ENCODE assay signal across 9 cellular contexts in genomic region chr6:144675231-144675861, GRCh38.
DNase-seq lines count a peak whose midpoint lies in the region; ATAC-seq and TF ChIP-seq lines count a peak whose summit lies in the region.
"Had no signal": no experiment of that assay in that cellular context is flagged by ENCODE, and none has a peak within 500 bp of the region (broad histone marks: within the 10 kb centered on the region; RNA-seq: fewer than 3 reads in every experiment).

No MANE protein-coding gene starts in this region.

- 27 to 70% methylated on average over 6 of the region's 6 CpGs for WGBS in sigmoid colon, 2 donors

- no peaks in the 10 kb centered on the region for H3K27me3 ChIP-seq in sigmoid colon

- peaks cover 3 to 11% (median 5%) of the 10 kb centered on the region in 4 donors for H3K9me3 ChIP-seq in sigmoid colon

- POLR2A ChIA-PET in RWPE1 (lab: Yijun Ruan, JAX; ENCODE audit: low non-redundant PET), result no interaction called here

- TF ChIP-seq POLR2A in sigmoid colon (IDR thresholded peaks at IDR 0.05), result no peak

- ATAC-seq in GM21381 (IDR thresholded peaks at IDR 0.05; ENCODE audit: unreplicated experiment) (no peak), HG03045 (IDR thresholded peaks at IDR 0.05; ENCODE audit: unreplicated experiment) (no peak)
- ATAC-seq: K562 had no signal

- no peak for TF ChIP-seq EP300 in sigmoid colon (IDR thresholded peaks at IDR 0.05)

- H3K36me3 ChIP-seq in sigmoid colon, result no peaks in the 10 kb centered on the region

- peak; percentile 3 for DNase-seq in activated T-cell treated with anti-CD3 and anti-CD28 coated beads for 48 hours (ENCODE audit: low read depth)
- no peak for DNase-seq in activated T-cell treated with anti-CD3 and anti-CD28 coated beads, Interleukin-2, amount 50 U/mL, for 1 hour
- no peak for DNase-seq in RWPE1 (ENCODE audit: low spot score)
- peak; percentile 31 for DNase-seq in fibroblast of mammary gland (ENCODE audit: low read depth)
- DNase-seq in stromal cell of bone marrow (ENCODE audit: low read depth), result peak; percentile 68
- no peak for DNase-seq in sigmoid colon

- intact Hi-C loops in sigmoid colon (cut with DNase I), result no loop called here

- TF ChIP-seq CTCF in RWPE1 (conservative IDR thresholded peaks at IDR 0.05; ENCODE audit: low read depth) (no peak), fibroblast of mammary gland (conservative IDR thresholded peaks at IDR 0.05; ENCODE audit: control insufficient read depth, insufficient read depth, low read depth, low read length) (no peak), sigmoid colon (IDR thresholded peaks at IDR 0.05) (no peak)

- no peak overlapping the region for H3K4me3 ChIP-seq in fibroblast of mammary gland (ENCODE audit: control insufficient read depth, low read depth, low read length)
- no peak overlapping the region for H3K4me3 ChIP-seq in sigmoid colon
- H3K4me3 ChIP-seq: K562 had no signal

- peaks cover 0 to 19% (median 5%) of the 10 kb centered on the region in 4 donors for H3K4me1 ChIP-seq in sigmoid colon

- H3K27ac ChIP-seq in RWPE1, result peak overlapping the region; percentile 64
- H3K27ac ChIP-seq in sigmoid colon, result peak overlapping the region in 1 of 4 donors; percentile 17

- CTCF ChIA-PET in RWPE1 (lab: Yijun Ruan, JAX), result interaction anchor here (0.8 kb wide), 1 partner anchor 26 kb away, joined by 4 read pairs; no protein-coding TSS in a partner anchor

Comparison
In these comparisons a context has a peak if more than half of its experiments do, and no peak if none do; other contexts are left out.
1. DNase-seq: peak in activated T-cell treated with anti-CD3 and anti-CD28 coated beads for 48 hours (single experiment), fibroblast of mammary gland (single experiment) and stromal cell of bone marrow (single experiment); none in activated T-cell treated with anti-CD3 and anti-CD28 coated beads, Interleukin-2, amount 50 U/mL, for 1 hour (single experiment), RWPE1 (single experiment) and sigmoid colon (single experiment).